ENCODE assay signal across 13 cellular contexts in genomic region chr5:71836084-71836483, GRCh38.
DNase-seq lines count a peak whose midpoint lies in the region; ATAC-seq and TF ChIP-seq lines count a peak whose summit lies in the region.
"Had no signal": no experiment of that assay in that cellular context is flagged by ENCODE, and none has a peak within 500 bp of the region (broad histone marks: within the 10 kb centered on the region; RNA-seq: fewer than 3 reads in every experiment).

No MANE protein-coding gene starts in this region.

- H3K4me1 Mint-ChIP-seq in neural crest cell, result peaks cover 16% of the 10 kb centered on the region

- no peaks in the 10 kb centered on the region for H3K9me3 Mint-ChIP-seq in neural crest cell

- H3K27ac Mint-ChIP-seq in neural crest cell (ENCODE audit: unreplicated experiment), result no peak overlapping the region

- no peaks in the 10 kb centered on the region for H3K27me3 Mint-ChIP-seq in neural crest cell (ENCODE audit: low read depth)

- no peak overlapping the region for H3K4me3 Mint-ChIP-seq in neural crest cell

- peak; percentile 61 for TF ChIP-seq CTCF in choroid plexus epithelial cell (conservative IDR thresholded peaks at IDR 0.05; ENCODE audit: low read depth, low read length)
- TF ChIP-seq CTCF in neural crest cell (conservative IDR thresholded peaks at IDR 0.05), result peak; percentile 58

- H3K4me3 ChIP-seq in choroid plexus epithelial cell (ENCODE audit: low read depth, low read length), result no peak overlapping the region
- H3K4me3 ChIP-seq: adrenal gland, tibial artery had no signal

- no peaks in the 10 kb centered on the region for H3K36me3 Mint-ChIP-seq in neural crest cell (ENCODE audit: low read depth)

- ATAC-seq in GM19455 (IDR thresholded peaks at IDR 0.05; ENCODE audit: unreplicated experiment), result no peak
- ATAC-seq in HG03108 (IDR thresholded peaks at IDR 0.05; ENCODE audit: unreplicated experiment), result no peak
- ATAC-seq: Right ventricle myocardium inferior had no signal

- DNase-seq in GM03348 (ENCODE audit: low spot score) (peak; percentile 19), NCI-H524 (lab: John Stamatoyannopoulos, UW) (peak; percentile 9 to 43), choroid plexus epithelial cell (ENCODE audit: low read depth) (peak; percentile 55), neural crest cell (ENCODE audit: low read depth, low spot score) (no peak), OCI-M1 (lab: John Stamatoyannopoulos, UW) (no peak), NCI-H1048 (lab: John Stamatoyannopoulos, UW) (no peak)
- DNase-seq: activated CD8-positive, alpha-beta memory T cell treated with anti-CD3 and anti-CD28 coated beads, Interleukin-2, amount 50 U/mL, for 4 hours; adrenal gland; NCI-H2107; tibial artery had no signal

Comparison
In these comparisons a context has a peak if more than half of its experiments do, and no peak if none do; other contexts are left out.
1. DNase-seq: peak in GM03348 (single experiment), NCI-H524 (2 of 2) and choroid plexus epithelial cell (single experiment); none in neural crest cell (single experiment), OCI-M1 (single experiment) and NCI-H1048 (single experiment).